1 cellular context compared by ENCODE assay signal in the genomic region with DNA sequence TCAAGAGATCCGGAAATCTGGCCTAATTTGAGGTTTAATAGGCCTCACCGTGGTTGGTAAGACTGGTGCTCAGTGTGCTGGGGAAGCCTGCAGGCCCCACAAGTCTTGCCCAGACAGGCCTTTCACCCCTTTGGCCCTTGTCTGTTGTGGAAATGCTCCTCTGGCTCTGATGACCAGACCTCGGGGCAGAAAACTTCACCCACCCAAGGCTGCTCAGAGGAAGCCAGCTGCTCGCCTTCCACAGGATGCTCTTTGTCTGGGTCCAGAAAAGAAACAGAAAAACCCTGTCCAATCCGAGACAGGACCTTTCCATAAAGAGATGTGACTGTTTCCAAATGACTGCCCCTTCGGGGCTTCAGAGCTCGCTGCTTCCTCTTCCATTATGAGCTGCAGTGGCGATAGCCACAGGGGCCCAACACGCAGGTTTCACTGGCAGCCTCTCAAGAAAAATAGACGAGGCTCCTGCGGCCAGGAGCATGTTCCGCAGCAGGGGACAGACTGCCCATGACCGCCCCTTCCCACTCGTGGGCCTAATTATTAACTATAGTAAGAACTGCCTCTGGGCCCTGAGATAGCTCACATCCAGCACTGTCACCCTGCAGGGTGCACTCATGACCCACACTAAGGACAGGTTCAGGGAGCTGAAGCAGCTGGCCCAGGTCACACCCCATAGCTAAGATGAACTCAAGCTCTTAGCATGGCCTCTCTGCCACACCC.
A peak's percentile ranks its signal among the peaks of the same experiment; 100 is the strongest.
TF ChIP-seq lines count a peak whose summit lies in the region.

No MANE protein-coding gene starts in this region.

TF ChIP-seq in GM12878, 131 proteins besides CTCF, POLR2A, EP300 and RAD21 (continued from another document and continues in another):
- TF ChIP-seq, protein P1, sequence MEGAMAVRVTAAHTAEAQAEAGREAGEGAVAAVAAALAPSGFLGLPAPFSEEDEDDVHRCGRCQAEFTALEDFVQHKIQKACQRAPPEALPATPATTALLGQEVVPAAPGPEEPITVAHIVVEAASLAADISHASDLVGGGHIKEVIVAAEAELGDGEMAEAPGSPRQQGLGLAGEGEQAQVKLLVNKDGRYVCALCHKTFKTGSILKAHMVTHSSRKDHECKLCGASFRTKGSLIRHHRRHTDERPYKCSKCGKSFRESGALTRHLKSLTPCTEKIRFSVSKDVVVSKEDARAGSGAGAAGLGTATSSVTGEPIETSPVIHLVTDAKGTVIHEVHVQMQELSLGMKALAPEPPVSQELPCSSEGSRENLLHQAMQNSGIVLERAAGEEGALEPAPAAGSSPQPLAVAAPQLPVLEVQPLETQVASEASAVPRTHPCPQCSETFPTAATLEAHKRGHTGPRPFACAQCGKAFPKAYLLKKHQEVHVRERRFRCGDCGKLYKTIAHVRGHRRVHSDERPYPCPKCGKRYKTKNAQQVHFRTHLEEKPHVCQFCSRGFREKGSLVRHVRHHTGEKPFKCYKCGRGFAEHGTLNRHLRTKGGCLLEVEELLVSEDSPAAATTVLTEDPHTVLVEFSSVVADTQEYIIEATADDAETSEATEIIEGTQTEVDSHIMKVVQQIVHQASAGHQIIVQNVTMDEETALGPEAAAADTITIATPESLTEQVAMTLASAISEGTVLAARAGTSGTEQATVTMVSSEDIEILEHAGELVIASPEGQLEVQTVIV (IDR thresholded peaks at IDR 0.05; ENCODE audit: borderline replicate concordance, partially characterized antibody) = no peak
- TF ChIP-seq, protein P2, sequence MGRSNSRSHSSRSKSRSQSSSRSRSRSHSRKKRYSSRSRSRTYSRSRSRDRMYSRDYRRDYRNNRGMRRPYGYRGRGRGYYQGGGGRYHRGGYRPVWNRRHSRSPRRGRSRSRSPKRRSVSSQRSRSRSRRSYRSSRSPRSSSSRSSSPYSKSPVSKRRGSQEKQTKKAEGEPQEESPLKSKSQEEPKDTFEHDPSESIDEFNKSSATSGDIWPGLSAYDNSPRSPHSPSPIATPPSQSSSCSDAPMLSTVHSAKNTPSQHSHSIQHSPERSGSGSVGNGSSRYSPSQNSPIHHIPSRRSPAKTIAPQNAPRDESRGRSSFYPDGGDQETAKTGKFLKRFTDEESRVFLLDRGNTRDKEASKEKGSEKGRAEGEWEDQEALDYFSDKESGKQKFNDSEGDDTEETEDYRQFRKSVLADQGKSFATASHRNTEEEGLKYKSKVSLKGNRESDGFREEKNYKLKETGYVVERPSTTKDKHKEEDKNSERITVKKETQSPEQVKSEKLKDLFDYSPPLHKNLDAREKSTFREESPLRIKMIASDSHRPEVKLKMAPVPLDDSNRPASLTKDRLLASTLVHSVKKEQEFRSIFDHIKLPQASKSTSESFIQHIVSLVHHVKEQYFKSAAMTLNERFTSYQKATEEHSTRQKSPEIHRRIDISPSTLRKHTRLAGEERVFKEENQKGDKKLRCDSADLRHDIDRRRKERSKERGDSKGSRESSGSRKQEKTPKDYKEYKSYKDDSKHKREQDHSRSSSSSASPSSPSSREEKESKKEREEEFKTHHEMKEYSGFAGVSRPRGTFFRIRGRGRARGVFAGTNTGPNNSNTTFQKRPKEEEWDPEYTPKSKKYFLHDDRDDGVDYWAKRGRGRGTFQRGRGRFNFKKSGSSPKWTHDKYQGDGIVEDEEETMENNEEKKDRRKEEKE (IDR thresholded peaks at IDR 0.05) = no peak
- TF ChIP-seq, protein P3, sequence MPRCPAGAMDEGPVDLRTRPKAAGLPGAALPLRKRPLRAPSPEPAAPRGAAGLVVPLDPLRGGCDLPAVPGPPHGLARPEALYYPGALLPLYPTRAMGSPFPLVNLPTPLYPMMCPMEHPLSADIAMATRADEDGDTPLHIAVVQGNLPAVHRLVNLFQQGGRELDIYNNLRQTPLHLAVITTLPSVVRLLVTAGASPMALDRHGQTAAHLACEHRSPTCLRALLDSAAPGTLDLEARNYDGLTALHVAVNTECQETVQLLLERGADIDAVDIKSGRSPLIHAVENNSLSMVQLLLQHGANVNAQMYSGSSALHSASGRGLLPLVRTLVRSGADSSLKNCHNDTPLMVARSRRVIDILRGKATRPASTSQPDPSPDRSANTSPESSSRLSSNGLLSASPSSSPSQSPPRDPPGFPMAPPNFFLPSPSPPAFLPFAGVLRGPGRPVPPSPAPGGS (IDR thresholded peaks at IDR 0.05; ENCODE audit: borderline replicate concordance, insufficient read depth, low read depth, low read length, poor library complexity, severe bottlenecking) = peak; percentile 11
- TF ChIP-seq, protein P4, sequence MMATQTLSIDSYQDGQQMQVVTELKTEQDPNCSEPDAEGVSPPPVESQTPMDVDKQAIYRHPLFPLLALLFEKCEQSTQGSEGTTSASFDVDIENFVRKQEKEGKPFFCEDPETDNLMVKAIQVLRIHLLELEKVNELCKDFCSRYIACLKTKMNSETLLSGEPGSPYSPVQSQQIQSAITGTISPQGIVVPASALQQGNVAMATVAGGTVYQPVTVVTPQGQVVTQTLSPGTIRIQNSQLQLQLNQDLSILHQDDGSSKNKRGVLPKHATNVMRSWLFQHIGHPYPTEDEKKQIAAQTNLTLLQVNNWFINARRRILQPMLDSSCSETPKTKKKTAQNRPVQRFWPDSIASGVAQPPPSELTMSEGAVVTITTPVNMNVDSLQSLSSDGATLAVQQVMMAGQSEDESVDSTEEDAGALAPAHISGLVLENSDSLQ (IDR thresholded peaks at IDR 0.05) = no peak
- TF ChIP-seq TARDBP (IDR thresholded peaks at IDR 0.05; ENCODE audit: borderline replicate concordance) = no peak
- TF ChIP-seq PML (IDR thresholded peaks at IDR 0.05; ENCODE audit: low read length) = 0 out of 2 replicates have a peak, but pooled peaks have one; percentile 42
- TF ChIP-seq SMAD5 (IDR thresholded peaks at IDR 0.05; ENCODE audit: low read depth) = peak; percentile 33; the same call in 1 of the 2 replicates
- TF ChIP-seq RAD51 (IDR thresholded peaks at IDR 0.05) = no peak
- no peak for TF ChIP-seq SP1 (IDR thresholded peaks at IDR 0.05; ENCODE audit: low read depth, low read length)
- TF ChIP-seq, protein P5, sequence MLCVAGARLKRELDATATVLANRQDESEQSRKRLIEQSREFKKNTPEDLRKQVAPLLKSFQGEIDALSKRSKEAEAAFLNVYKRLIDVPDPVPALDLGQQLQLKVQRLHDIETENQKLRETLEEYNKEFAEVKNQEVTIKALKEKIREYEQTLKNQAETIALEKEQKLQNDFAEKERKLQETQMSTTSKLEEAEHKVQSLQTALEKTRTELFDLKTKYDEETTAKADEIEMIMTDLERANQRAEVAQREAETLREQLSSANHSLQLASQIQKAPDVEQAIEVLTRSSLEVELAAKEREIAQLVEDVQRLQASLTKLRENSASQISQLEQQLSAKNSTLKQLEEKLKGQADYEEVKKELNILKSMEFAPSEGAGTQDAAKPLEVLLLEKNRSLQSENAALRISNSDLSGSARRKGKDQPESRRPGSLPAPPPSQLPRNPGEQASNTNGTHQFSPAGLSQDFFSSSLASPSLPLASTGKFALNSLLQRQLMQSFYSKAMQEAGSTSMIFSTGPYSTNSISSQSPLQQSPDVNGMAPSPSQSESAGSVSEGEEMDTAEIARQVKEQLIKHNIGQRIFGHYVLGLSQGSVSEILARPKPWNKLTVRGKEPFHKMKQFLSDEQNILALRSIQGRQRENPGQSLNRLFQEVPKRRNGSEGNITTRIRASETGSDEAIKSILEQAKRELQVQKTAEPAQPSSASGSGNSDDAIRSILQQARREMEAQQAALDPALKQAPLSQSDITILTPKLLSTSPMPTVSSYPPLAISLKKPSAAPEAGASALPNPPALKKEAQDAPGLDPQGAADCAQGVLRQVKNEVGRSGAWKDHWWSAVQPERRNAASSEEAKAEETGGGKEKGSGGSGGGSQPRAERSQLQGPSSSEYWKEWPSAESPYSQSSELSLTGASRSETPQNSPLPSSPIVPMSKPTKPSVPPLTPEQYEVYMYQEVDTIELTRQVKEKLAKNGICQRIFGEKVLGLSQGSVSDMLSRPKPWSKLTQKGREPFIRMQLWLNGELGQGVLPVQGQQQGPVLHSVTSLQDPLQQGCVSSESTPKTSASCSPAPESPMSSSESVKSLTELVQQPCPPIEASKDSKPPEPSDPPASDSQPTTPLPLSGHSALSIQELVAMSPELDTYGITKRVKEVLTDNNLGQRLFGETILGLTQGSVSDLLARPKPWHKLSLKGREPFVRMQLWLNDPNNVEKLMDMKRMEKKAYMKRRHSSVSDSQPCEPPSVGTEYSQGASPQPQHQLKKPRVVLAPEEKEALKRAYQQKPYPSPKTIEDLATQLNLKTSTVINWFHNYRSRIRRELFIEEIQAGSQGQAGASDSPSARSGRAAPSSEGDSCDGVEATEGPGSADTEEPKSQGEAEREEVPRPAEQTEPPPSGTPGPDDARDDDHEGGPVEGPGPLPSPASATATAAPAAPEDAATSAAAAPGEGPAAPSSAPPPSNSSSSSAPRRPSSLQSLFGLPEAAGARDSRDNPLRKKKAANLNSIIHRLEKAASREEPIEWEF (IDR thresholded peaks at IDR 0.05; ENCODE audit: insufficient replicate concordance, low read depth, low read length) = no peak
- no peak for TF ChIP-seq POLR2AphosphoS2 (IDR thresholded peaks at IDR 0.05; ENCODE audit: low read depth, low read length)
- TF ChIP-seq KLF5 (IDR thresholded peaks at IDR 0.05; ENCODE audit: partially characterized antibody) = no peak
- TF ChIP-seq, protein P6, sequence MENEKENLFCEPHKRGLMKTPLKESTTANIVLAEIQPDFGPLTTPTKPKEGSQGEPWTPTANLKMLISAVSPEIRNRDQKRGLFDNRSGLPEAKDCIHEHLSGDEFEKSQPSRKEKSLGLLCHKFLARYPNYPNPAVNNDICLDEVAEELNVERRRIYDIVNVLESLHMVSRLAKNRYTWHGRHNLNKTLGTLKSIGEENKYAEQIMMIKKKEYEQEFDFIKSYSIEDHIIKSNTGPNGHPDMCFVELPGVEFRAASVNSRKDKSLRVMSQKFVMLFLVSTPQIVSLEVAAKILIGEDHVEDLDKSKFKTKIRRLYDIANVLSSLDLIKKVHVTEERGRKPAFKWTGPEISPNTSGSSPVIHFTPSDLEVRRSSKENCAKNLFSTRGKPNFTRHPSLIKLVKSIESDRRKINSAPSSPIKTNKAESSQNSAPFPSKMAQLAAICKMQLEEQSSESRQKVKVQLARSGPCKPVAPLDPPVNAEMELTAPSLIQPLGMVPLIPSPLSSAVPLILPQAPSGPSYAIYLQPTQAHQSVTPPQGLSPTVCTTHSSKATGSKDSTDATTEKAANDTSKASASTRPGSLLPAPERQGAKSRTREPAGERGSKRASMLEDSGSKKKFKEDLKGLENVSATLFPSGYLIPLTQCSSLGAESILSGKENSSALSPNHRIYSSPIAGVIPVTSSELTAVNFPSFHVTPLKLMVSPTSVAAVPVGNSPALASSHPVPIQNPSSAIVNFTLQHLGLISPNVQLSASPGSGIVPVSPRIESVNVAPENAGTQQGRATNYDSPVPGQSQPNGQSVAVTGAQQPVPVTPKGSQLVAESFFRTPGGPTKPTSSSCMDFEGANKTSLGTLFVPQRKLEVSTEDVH (IDR thresholded peaks at IDR 0.05; ENCODE audit: low read depth, partially characterized antibody) = no peak
- TF ChIP-seq SMC3 (IDR thresholded peaks at IDR 0.05; ENCODE audit: borderline replicate concordance, low read length) = 0 out of 2 replicates have a peak, but pooled peaks have one; percentile 8
- TF ChIP-seq IKZF2 (IDR thresholded peaks at IDR 0.05) = peak; percentile 65 to 70; a peak in 2 of 4 replicates
- peak; percentile 55; the same call in 1 of the 2 replicates for TF ChIP-seq POLR2AphosphoS5 (IDR thresholded peaks at IDR 0.05; ENCODE audit: low read length)
- no peak for TF ChIP-seq TCF7 (IDR thresholded peaks at IDR 0.05; ENCODE audit: borderline replicate concordance)
- TF ChIP-seq ZNF274 (IDR thresholded peaks at IDR 0.05; ENCODE audit: insufficient read depth, insufficient read length) = no peak
- no peak for TF ChIP-seq CBX3 (IDR thresholded peaks at IDR 0.05; ENCODE audit: borderline replicate concordance, low read depth)
- TF ChIP-seq TCF12 (IDR thresholded peaks at IDR 0.05; ENCODE audit: low read depth, low read length) = peak; percentile 54; the same call in 1 of the 2 replicates
- no peak for TF ChIP-seq ZZZ3 (IDR thresholded peaks at IDR 0.05; ENCODE audit: control insufficient read depth, insufficient read length, low read depth)
- no peak for TF ChIP-seq MYC (IDR thresholded peaks at IDR 0.05; ENCODE audit: insufficient read depth, insufficient read length, insufficient replicate concordance, low read length, severe bottlenecking)
- no peak for TF ChIP-seq GABPA (IDR thresholded peaks at IDR 0.05; ENCODE audit: low read depth)
- no peak for TF ChIP-seq CEBPB (IDR thresholded peaks at IDR 0.05; ENCODE audit: borderline replicate concordance in 1 of 2, low read depth in 2 of 2, low read length in 2 of 2)
- 0 out of 2 replicates have a peak, but pooled peaks have one; percentile 15 for TF ChIP-seq CREB1 (IDR thresholded peaks at IDR 0.05; ENCODE audit: low read depth)
- TF ChIP-seq MEF2B (IDR thresholded peaks at IDR 0.05; ENCODE audit: partially characterized antibody, poor library complexity, severe bottlenecking) = peak; percentile 41
- TF ChIP-seq, protein P7, sequence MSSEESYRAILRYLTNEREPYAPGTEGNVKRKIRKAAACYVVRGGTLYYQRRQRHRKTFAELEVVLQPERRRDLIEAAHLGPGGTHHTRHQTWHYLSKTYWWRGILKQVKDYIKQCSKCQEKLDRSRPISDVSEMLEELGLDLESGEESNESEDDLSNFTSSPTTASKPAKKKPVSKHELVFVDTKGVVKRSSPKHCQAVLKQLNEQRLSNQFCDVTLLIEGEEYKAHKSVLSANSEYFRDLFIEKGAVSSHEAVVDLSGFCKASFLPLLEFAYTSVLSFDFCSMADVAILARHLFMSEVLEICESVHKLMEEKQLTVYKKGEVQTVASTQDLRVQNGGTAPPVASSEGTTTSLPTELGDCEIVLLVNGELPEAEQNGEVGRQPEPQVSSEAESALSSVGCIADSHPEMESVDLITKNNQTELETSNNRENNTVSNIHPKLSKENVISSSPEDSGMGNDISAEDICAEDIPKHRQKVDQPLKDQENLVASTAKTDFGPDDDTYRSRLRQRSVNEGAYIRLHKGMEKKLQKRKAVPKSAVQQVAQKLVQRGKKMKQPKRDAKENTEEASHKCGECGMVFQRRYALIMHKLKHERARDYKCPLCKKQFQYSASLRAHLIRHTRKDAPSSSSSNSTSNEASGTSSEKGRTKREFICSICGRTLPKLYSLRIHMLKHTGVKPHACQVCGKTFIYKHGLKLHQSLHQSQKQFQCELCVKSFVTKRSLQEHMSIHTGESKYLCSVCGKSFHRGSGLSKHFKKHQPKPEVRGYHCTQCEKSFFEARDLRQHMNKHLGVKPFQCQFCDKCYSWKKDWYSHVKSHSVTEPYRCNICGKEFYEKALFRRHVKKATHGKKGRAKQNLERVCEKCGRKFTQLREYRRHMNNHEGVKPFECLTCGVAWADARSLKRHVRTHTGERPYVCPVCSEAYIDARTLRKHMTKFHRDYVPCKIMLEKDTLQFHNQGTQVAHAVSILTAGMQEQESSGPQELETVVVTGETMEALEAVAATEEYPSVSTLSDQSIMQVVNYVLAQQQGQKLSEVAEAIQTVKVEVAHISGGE (CRISPR knock-in tag; IDR thresholded peaks at IDR 0.05) = no peak
- no peak for TF ChIP-seq RCOR1 (conservative IDR thresholded peaks at IDR 0.05; ENCODE audit: low read depth, low read length)
- TF ChIP-seq FOXK2 (IDR thresholded peaks at IDR 0.05) = no peak
- no peak for TF ChIP-seq NR2C1 (IDR thresholded peaks at IDR 0.05)
- TF ChIP-seq FOS (IDR thresholded peaks at IDR 0.05; ENCODE audit: borderline replicate concordance, extremely low read depth, insufficient read length) = no peak
- no peak; the same call in 1 of the 2 replicates for TF ChIP-seq NBN (IDR thresholded peaks at IDR 0.05)
- peak; percentile 38 for TF ChIP-seq SMARCA5 (IDR thresholded peaks at IDR 0.05)
- TF ChIP-seq SUZ12 (IDR thresholded peaks at IDR 0.05; ENCODE audit: unreplicated experiment) = no peak
- TF ChIP-seq MEF2A (IDR thresholded peaks at IDR 0.05; ENCODE audit: insufficient read depth, low read depth, low read length) = no peak
